In the genomic region with DNA sequence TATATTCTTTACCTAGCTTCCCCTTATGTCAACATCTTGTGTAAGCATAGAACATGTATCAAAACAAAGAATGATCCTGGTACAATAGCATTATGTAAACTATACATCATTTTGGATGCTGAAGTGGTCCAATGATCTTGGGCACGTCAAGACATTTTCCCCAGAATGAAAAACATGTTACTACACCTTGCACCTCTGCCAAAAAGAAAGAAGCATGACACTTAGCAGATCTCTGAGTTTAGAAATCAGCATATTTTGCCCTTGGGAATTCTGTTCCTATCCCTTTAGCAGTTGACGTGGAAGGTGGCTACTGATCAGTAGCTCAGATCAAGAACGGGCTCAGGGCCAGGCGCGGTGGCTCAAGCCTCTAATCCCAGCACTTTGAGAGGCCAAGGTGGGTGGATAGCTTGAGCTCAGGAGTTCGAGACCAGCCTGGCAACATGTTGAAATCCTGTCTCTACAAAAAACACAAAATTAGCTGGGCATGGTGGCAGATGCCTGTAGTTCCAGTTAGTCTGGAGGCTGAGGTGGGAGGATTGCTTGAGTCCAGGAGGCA, we compare ENCODE assay signal across 13 cellular contexts.
"Had no signal": no experiment of that assay in that cellular context is flagged by ENCODE, and none has a peak within 500 bp of the region (broad histone marks: within the 10 kb centered on the region; RNA-seq: fewer than 3 reads in every experiment).

No MANE protein-coding gene starts in this region.

- H3K4me3 ChIP-seq: body of pancreas, esophagus squamous epithelium, right atrium auricular region, smooth muscle cell, upper lobe of right lung had no signal

- H3K27ac ChIP-seq: body of pancreas, esophagus squamous epithelium, right atrium auricular region, upper lobe of right lung had no signal

- H3K4me2 ChIP-seq: smooth muscle cell had no signal

- H3K9me3 ChIP-seq: body of pancreas, esophagus squamous epithelium, right atrium auricular region, upper lobe of right lung had no signal

- DNase-seq: activated CD4-positive, alpha-beta T cell treated with anti-CD3 and anti-CD28 coated beads for 4 hours; activated CD8-positive, alpha-beta T cell treated with anti-CD3 and anti-CD28 coated beads, Interleukin-2, amount 10 ng/mL, durations not matched to agents 7 days and 5 days; activated naive CD4-positive, alpha-beta T cell treated with anti-CD3 and anti-CD28 coated beads, Interleukin-2, amount 10 ng/mL, durations not matched to agents 7 days and 5 days; amniotic stem cell; esophagus squamous epithelium; foreskin fibroblast; stimulated activated naive B cell treated with anti-CD40 and anti-IgM and Interleukin-4, amounts not matched to agents 10 μg/mL and 1 μg/mL and 100 μg/mL, for 72 hours; upper lobe of right lung had no signal

- ATAC-seq: activated CD8-positive, alpha-beta T cell treated with anti-CD3 and anti-CD28 coated beads, Interleukin-2, amount 10 ng/mL, durations not matched to agents 7 days and 5 days; body of pancreas; left lobe of liver; SK-N-SH treated with all-trans-retinoic acid at 6 μM for 48 hours; stimulated activated naive B cell treated with anti-CD40 and anti-IgM and Interleukin-4, amounts not matched to agents 10 μg/mL and 1 μg/mL and 100 μg/mL, for 72 hours; upper lobe of right lung had no signal

- H3K36me3 ChIP-seq: esophagus squamous epithelium, right atrium auricular region, upper lobe of right lung had no signal

- H3K4me1 ChIP-seq: upper lobe of right lung had no signal

- H3K27me3 ChIP-seq: body of pancreas, esophagus squamous epithelium, right atrium auricular region, upper lobe of right lung had no signal
